In genomic region chr13:92896842-92897241, GRCh38 we compare ENCODE assay signal across 12 cellular contexts.
DNase-seq lines count a peak whose midpoint lies in the region; FAIRE-seq and TF ChIP-seq lines count a peak whose summit lies in the region.
"Had no signal": no experiment of that assay in that cellular context is flagged by ENCODE, and none has a peak within 500 bp of the region (broad histone marks: within the 10 kb centered on the region; RNA-seq: fewer than 3 reads in every experiment).

No MANE protein-coding gene starts in this region.

- H3K4me1 ChIP-seq in prostate gland (replicated peaks) = no peaks in the 10 kb centered on the region

- intact Hi-C loops in prostate gland (cut with DNase I) = no loop called here

- no peaks in the 10 kb centered on the region for H3K36me3 ChIP-seq in bronchial epithelial cell (ENCODE audit: control insufficient read depth, insufficient read depth, low read length)
- no peaks in the 10 kb centered on the region for H3K36me3 ChIP-seq in prostate gland

- no peak for TF ChIP-seq POLR2A in prostate gland (IDR thresholded peaks at IDR 0.05)

- DNase-seq in NCI-H510A treated with DMSO at 0.1 percent for 48 hours (lab: John Stamatoyannopoulos, UW) (peak; percentile 17), NCI-H510A (lab: John Stamatoyannopoulos, UW) (no peak), NCI-H460 (ENCODE audit: extremely low read depth, low read depth) (peak; percentile 1), bronchial epithelial cell (ENCODE audit: low read depth) (peak; percentile 45), prostate gland (ENCODE audit: low spot score) (no peak), NCI-H446 treated with DMSO at 0.1 percent for 48 hours (lab: John Stamatoyannopoulos, UW) (no peak)
- DNase-seq in activated T-cell treated with anti-CD3 and anti-CD28 coated beads, Interleukin-2, amount 50 U/mL, for 48 hours = no peak
- DNase-seq in stimulated activated naive CD4-positive, alpha-beta T cell (lab: John Stamatoyannopoulos, UW) = no peak
- DNase-seq: AML-193; effector memory CD4-positive, alpha-beta T cell; midbrain; stimulated activated CD4-positive, alpha-beta T cell treated with anti-CD3 and anti-CD28 coated beads, Interleukin-2, amount 100 ng/mL, for 24 hours had no signal

- no peak overlapping the region for H3K27ac ChIP-seq in prostate gland

- no peak for TF ChIP-seq CTCF in bronchial epithelial cell (IDR thresholded peaks at IDR 0.05; ENCODE audit: insufficient read depth, low read length, severe bottlenecking)
- peak in 3 of 4 experiments; percentile 10 to 26 (median 21) for TF ChIP-seq CTCF in prostate gland (IDR thresholded peaks at IDR 0.05)

- H3K9me3 ChIP-seq in prostate gland = no peaks in the 10 kb centered on the region

- H3K4me3 ChIP-seq in bronchial epithelial cell (ENCODE audit: low read depth, low read length) (no peak overlapping the region), prostate gland (no peak overlapping the region)

- WGBS in prostate gland = 63% methylated on average over 2 of the region's 2 CpGs

- FAIRE-seq in bronchial epithelial cell (lab: Jason Lieb, UNC) = no peak

- H3K27me3 ChIP-seq in bronchial epithelial cell (ENCODE audit: control insufficient read depth, insufficient read depth, low read length) (no peaks in the 10 kb centered on the region), prostate gland (replicated peaks; ENCODE audit: insufficient read depth) (no peaks in the 10 kb centered on the region)

Comparison
In these comparisons a context has a peak if more than half of its experiments do, and no peak if none do; other contexts are left out.
1. DNase-seq: peak in NCI-H510A treated with DMSO at 0.1 percent for 48 hours (single experiment), NCI-H460 (single experiment) and bronchial epithelial cell (single experiment); none in NCI-H510A (single experiment), prostate gland (single experiment), activated T-cell treated with anti-CD3 and anti-CD28 coated beads, Interleukin-2, amount 50 U/mL, for 48 hours (0 of 2), stimulated activated naive CD4-positive, alpha-beta T cell (0 of 6) and NCI-H446 treated with DMSO at 0.1 percent for 48 hours (single experiment).